Comparison of ENCODE assay signal across 1 cellular context in genomic region chr1:42947965-42948732, GRCh38.
TF ChIP-seq lines count a peak whose summit lies in the region.

No MANE protein-coding gene starts in this region.

TF ChIP-seq in H1, 55 proteins besides CTCF, POLR2A, EP300 and RAD21 (continued from another document):
- TF ChIP-seq, protein P1, sequence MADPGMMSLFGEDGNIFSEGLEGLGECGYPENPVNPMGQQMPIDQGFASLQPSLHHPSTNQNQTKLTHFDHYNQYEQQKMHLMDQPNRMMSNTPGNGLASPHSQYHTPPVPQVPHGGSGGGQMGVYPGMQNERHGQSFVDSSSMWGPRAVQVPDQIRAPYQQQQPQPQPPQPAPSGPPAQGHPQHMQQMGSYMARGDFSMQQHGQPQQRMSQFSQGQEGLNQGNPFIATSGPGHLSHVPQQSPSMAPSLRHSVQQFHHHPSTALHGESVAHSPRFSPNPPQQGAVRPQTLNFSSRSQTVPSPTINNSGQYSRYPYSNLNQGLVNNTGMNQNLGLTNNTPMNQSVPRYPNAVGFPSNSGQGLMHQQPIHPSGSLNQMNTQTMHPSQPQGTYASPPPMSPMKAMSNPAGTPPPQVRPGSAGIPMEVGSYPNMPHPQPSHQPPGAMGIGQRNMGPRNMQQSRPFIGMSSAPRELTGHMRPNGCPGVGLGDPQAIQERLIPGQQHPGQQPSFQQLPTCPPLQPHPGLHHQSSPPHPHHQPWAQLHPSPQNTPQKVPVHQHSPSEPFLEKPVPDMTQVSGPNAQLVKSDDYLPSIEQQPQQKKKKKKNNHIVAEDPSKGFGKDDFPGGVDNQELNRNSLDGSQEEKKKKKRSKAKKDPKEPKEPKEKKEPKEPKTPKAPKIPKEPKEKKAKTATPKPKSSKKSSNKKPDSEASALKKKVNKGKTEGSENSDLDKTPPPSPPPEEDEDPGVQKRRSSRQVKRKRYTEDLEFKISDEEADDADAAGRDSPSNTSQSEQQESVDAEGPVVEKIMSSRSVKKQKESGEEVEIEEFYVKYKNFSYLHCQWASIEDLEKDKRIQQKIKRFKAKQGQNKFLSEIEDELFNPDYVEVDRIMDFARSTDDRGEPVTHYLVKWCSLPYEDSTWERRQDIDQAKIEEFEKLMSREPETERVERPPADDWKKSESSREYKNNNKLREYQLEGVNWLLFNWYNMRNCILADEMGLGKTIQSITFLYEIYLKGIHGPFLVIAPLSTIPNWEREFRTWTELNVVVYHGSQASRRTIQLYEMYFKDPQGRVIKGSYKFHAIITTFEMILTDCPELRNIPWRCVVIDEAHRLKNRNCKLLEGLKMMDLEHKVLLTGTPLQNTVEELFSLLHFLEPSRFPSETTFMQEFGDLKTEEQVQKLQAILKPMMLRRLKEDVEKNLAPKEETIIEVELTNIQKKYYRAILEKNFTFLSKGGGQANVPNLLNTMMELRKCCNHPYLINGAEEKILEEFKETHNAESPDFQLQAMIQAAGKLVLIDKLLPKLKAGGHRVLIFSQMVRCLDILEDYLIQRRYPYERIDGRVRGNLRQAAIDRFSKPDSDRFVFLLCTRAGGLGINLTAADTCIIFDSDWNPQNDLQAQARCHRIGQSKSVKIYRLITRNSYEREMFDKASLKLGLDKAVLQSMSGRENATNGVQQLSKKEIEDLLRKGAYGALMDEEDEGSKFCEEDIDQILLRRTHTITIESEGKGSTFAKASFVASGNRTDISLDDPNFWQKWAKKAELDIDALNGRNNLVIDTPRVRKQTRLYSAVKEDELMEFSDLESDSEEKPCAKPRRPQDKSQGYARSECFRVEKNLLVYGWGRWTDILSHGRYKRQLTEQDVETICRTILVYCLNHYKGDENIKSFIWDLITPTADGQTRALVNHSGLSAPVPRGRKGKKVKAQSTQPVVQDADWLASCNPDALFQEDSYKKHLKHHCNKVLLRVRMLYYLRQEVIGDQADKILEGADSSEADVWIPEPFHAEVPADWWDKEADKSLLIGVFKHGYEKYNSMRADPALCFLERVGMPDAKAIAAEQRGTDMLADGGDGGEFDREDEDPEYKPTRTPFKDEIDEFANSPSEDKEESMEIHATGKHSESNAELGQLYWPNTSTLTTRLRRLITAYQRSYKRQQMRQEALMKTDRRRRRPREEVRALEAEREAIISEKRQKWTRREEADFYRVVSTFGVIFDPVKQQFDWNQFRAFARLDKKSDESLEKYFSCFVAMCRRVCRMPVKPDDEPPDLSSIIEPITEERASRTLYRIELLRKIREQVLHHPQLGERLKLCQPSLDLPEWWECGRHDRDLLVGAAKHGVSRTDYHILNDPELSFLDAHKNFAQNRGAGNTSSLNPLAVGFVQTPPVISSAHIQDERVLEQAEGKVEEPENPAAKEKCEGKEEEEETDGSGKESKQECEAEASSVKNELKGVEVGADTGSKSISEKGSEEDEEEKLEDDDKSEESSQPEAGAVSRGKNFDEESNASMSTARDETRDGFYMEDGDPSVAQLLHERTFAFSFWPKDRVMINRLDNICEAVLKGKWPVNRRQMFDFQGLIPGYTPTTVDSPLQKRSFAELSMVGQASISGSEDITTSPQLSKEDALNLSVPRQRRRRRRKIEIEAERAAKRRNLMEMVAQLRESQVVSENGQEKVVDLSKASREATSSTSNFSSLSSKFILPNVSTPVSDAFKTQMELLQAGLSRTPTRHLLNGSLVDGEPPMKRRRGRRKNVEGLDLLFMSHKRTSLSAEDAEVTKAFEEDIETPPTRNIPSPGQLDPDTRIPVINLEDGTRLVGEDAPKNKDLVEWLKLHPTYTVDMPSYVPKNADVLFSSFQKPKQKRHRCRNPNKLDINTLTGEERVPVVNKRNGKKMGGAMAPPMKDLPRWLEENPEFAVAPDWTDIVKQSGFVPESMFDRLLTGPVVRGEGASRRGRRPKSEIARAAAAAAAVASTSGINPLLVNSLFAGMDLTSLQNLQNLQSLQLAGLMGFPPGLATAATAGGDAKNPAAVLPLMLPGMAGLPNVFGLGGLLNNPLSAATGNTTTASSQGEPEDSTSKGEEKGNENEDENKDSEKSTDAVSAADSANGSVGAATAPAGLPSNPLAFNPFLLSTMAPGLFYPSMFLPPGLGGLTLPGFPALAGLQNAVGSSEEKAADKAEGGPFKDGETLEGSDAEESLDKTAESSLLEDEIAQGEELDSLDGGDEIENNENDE (IDR thresholded peaks at IDR 0.05; ENCODE audit: insufficient replicate concordance, low read length) = no peak
- TF ChIP-seq, protein P2, sequence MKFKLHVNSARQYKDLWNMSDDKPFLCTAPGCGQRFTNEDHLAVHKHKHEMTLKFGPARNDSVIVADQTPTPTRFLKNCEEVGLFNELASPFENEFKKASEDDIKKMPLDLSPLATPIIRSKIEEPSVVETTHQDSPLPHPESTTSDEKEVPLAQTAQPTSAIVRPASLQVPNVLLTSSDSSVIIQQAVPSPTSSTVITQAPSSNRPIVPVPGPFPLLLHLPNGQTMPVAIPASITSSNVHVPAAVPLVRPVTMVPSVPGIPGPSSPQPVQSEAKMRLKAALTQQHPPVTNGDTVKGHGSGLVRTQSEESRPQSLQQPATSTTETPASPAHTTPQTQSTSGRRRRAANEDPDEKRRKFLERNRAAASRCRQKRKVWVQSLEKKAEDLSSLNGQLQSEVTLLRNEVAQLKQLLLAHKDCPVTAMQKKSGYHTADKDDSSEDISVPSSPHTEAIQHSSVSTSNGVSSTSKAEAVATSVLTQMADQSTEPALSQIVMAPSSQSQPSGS (IDR thresholded peaks at IDR 0.05; ENCODE audit: low read length) = no peak
- TF ChIP-seq KDM5A (IDR thresholded peaks at IDR 0.05; ENCODE audit: low read length) = no peak
- no peak for TF ChIP-seq SIRT6 (IDR thresholded peaks at IDR 0.05; ENCODE audit: low read length)
- TF ChIP-seq GTF2F1 (IDR thresholded peaks at IDR 0.05; ENCODE audit: borderline replicate concordance, low read depth, low read length) = no peak
- TF ChIP-seq HDAC6 (IDR thresholded peaks at IDR 0.05; ENCODE audit: low read depth, low read length) = no peak
- TF ChIP-seq SP1 (IDR thresholded peaks at IDR 0.05; ENCODE audit: low read depth, low read length) = no peak
- TF ChIP-seq CTBP2 (IDR thresholded peaks at IDR 0.05; ENCODE audit: borderline replicate concordance, insufficient read depth, insufficient read length, low read length) = no peak
- no peak for TF ChIP-seq EGR1 (IDR thresholded peaks at IDR 0.05; ENCODE audit: borderline replicate concordance, low read depth, low read length)
- TF ChIP-seq RNF2 (IDR thresholded peaks at IDR 0.05; ENCODE audit: borderline replicate concordance, low read depth, low read length, missing control alignments, poor library complexity, severe bottlenecking) = no peak
- TF ChIP-seq JUN (IDR thresholded peaks at IDR 0.05; ENCODE audit: low read depth, low read length) = no peak
- no peak for TF ChIP-seq GABPA (IDR thresholded peaks at IDR 0.05; ENCODE audit: borderline replicate concordance, insufficient read depth, low read length)
- no peak for TF ChIP-seq CHD2 (IDR thresholded peaks at IDR 0.05; ENCODE audit: low read length)
- TF ChIP-seq TAF7 (optimal IDR thresholded peaks at IDR 0.05; ENCODE audit: borderline replicate concordance, low read depth, low read length) = no peak
TF ChIP-seq in H1: peak in this region for 0.
